Comparison of ENCODE assay signal across 8 cellular contexts in genomic region chr12:105083551-105084105, GRCh38. TPM values are rescaled to one million over a fixed set of nuclear protein-coding genes. Genes with fewer than 3 reads are reported as not detected.
DNase-seq lines count a peak whose midpoint lies in the region; ATAC-seq and TF ChIP-seq lines count a peak whose summit lies in the region.

No MANE protein-coding gene starts in this region.

- DNase-seq in SJCRH30 = peak in 1 of 2 experiments; percentile 7
- peak; percentile 57 for DNase-seq in ecto neural progenitor cell (ENCODE audit: low spot score)
- peak; percentile 70 for DNase-seq in lower lobe of right lung
- DNase-seq in superior temporal gyrus (ENCODE audit: extremely low spot score) = peak; percentile 72
- DNase-seq in UCSD-AML1 (lab: John Stamatoyannopoulos, UW; ENCODE audit: unreplicated experiment) = no peak
- no peak for DNase-seq in NCI-H82 (lab: John Stamatoyannopoulos, UW)

- H3K9me3 ChIP-seq in DOHH2 (ENCODE audit: control insufficient read depth, insufficient read depth, low read length) (no peaks in the 10 kb centered on the region), SJCRH30 (replicated peaks) (no peaks in the 10 kb centered on the region), lower lobe of right lung (no peaks in the 10 kb centered on the region)

- H3F3A ChIP-seq in DOHH2 (ENCODE audit: control insufficient read depth, insufficient read depth) = no peaks in the 10 kb centered on the region

- H3K4me1 ChIP-seq in DOHH2 (ENCODE audit: control insufficient read depth, low read length) (no peaks in the 10 kb centered on the region), SJCRH30 (no peaks in the 10 kb centered on the region), lower lobe of right lung (peaks cover 10% of the 10 kb centered on the region)

- ATAC-seq in HG02610 (IDR thresholded peaks at IDR 0.05; ENCODE audit: unreplicated experiment) (peak; percentile 23), lower lobe of right lung (peak; percentile 66 to 75)

- TF ChIP-seq CTCF in DOHH2 (IDR thresholded peaks at IDR 0.05; ENCODE audit: low read depth, low read length, poor library complexity, severe bottlenecking) (no peak), lower lobe of right lung (IDR thresholded peaks at IDR 0.05) (no peak)

- H3K27ac ChIP-seq in DOHH2 (ENCODE audit: low read depth, low read length) (no peak overlapping the region), SJCRH30 (no peak overlapping the region), lower lobe of right lung (peak overlapping the region; percentile 59)

- no peaks in the 10 kb centered on the region for H4K20me1 ChIP-seq in DOHH2 (ENCODE audit: control insufficient read depth, insufficient read depth, low read depth, low read length)

- peak overlapping the region; percentile 41; the same call in 1 of the 2 replicates for H3K4me2 ChIP-seq in DOHH2 (ENCODE audit: low read length)

- peak overlapping the region; percentile 19; the same call in 1 of the 2 replicates for H3K4me3 ChIP-seq in DOHH2 (ENCODE audit: low read length)
- H3K4me3 ChIP-seq in SJCRH30 = peak overlapping the region; percentile 42
- H3K4me3 ChIP-seq in lower lobe of right lung = peak overlapping the region; percentile 59

- intact Hi-C loops in lower lobe of right lung (cut with DNase I) = no loop called here

- H3K79me2 ChIP-seq in DOHH2 (ENCODE audit: control insufficient read depth, low read length) = no peaks in the 10 kb centered on the region

- H3K27me3 ChIP-seq in DOHH2 (ENCODE audit: control insufficient read depth, low read length) = peaks cover 32% of the 10 kb centered on the region
- no peaks in the 10 kb centered on the region for H3K27me3 ChIP-seq in SJCRH30
- no peaks in the 10 kb centered on the region for H3K27me3 ChIP-seq in lower lobe of right lung (ENCODE audit: low read depth)

- H3K36me3 ChIP-seq in DOHH2 (ENCODE audit: control insufficient read depth, low read length) (no peaks in the 10 kb centered on the region), SJCRH30 (no peaks in the 10 kb centered on the region), lower lobe of right lung (no peaks in the 10 kb centered on the region)

- no peaks in the 10 kb centered on the region for H3K9me2 ChIP-seq in DOHH2 (replicated peaks; ENCODE audit: control insufficient read depth, low read length)

RNA-seq across cellular contexts. Expression of gene ALDH1L2, which starts 0.6 kb away (rescaled TPM):
- 0.45 and 0.48 TPM in 2 replicates for total RNA-seq in SJCRH30 (2014; rRNA removed; shearing (Covaris generic))
- total RNA-seq in lower lobe of right lung = 9.7 TPM

RNA-seq across cellular contexts. Expression of gene WASHC4, which starts 23.9 kb away (rescaled TPM):
- total RNA-seq in SJCRH30 (2014; rRNA removed; shearing (Covaris generic)) = 40.9 and 47.8 TPM in 2 replicates
- total RNA-seq in lower lobe of right lung = 68.9 TPM

Comparison
In these comparisons a context has a peak if more than half of its experiments do, and no peak if none do; other contexts are left out.
1. DNase-seq: peak in ecto neural progenitor cell (single experiment), lower lobe of right lung (single experiment) and superior temporal gyrus (single experiment); none in UCSD-AML1 (single experiment) and NCI-H82 (single experiment).
2. Peak in every context shown above with its lines, with median percentiles within 50 percentile points of each other: H3K4me3 ChIP-seq.